ENCODE assay signal across 1 cellular context in the genomic region with DNA sequence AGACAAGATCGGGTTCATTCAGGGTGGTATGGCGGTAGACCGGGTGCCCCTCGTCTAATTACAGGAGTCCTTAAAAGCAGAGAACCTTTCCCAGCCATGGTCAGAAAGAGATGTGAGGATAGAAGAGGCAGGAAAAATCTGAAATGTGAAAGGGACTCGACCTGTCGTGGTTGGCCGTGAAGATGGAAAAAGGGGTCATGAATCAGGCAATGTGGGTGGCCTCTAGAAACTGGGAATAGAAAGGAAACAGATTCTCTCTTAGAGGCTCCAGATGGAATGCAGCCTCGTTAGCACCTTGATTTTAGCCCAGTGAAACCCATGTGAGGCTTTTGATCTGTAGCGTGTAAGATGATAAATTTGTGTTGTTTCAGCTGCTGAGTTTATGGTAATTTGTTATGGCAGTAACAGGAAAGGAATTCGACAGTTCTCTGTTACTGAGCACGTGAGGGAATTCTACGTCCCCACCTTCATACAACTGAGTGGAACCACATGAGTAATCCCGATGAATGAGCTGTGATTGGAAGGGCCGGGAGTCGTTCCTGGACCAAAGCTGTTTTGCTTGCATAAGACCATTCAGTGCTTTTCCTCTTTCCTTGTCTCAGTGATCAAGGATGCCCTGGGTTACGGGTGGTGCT.
TF ChIP-seq lines count a peak whose summit lies in the region.

No MANE protein-coding gene starts in this region.

TF ChIP-seq in HEK293, 187 proteins besides CTCF, POLR2A, EP300 and RAD21 (continued from another document and continues in another):
- TF ChIP-seq, protein P1, sequence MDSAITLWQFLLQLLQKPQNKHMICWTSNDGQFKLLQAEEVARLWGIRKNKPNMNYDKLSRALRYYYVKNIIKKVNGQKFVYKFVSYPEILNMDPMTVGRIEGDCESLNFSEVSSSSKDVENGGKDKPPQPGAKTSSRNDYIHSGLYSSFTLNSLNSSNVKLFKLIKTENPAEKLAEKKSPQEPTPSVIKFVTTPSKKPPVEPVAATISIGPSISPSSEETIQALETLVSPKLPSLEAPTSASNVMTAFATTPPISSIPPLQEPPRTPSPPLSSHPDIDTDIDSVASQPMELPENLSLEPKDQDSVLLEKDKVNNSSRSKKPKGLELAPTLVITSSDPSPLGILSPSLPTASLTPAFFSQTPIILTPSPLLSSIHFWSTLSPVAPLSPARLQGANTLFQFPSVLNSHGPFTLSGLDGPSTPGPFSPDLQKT (IDR thresholded peaks at IDR 0.05; ENCODE audit: borderline replicate concordance, low read depth, low read length) = no peak
- TF ChIP-seq ZNF335 (tag by site-specific recombination; conservative IDR thresholded peaks at IDR 0.05) = peak; percentile 76
- peak; percentile 52; the same call in 1 of the 2 replicates for TF ChIP-seq BCL11A (tag by site-specific recombination; IDR thresholded peaks at IDR 0.05; ENCODE audit: low read depth)
- peak; percentile 61 for TF ChIP-seq ZNF629 (tag by site-specific recombination; IDR thresholded peaks at IDR 0.05)
- TF ChIP-seq ZFP37 (tag by site-specific recombination; IDR thresholded peaks at IDR 0.05) = no peak
- TF ChIP-seq KLF10 (tag by site-specific recombination; IDR thresholded peaks at IDR 0.05) = no peak
- TF ChIP-seq HOXD13 (CRISPR knock-in tag; IDR thresholded peaks at IDR 0.05; ENCODE audit: borderline replicate concordance) = no peak
- peak; percentile 28; the same call in 1 of the 2 replicates for TF ChIP-seq ZBTB17 (tag by site-specific recombination; IDR thresholded peaks at IDR 0.05)
- no peak for TF ChIP-seq ZEB2 (tag by site-specific recombination; IDR thresholded peaks at IDR 0.05)
- TF ChIP-seq RBAK (tag by site-specific recombination; IDR thresholded peaks at IDR 0.05) = no peak
- no peak for TF ChIP-seq ZNF223 (tag by site-specific recombination; IDR thresholded peaks at IDR 0.05)
- TF ChIP-seq PRDM6 (tag by site-specific recombination; IDR thresholded peaks at IDR 0.05) = no peak
- TF ChIP-seq ZNF792 (tag by site-specific recombination; IDR thresholded peaks at IDR 0.05) = no peak
- TF ChIP-seq ZNF544 (tag by site-specific recombination; IDR thresholded peaks at IDR 0.05) = no peak
- TF ChIP-seq SETDB1 (IDR thresholded peaks at IDR 0.05; ENCODE audit: insufficient read length, low read length) = no peak
- 0 out of 2 replicates have a peak, but pooled peaks have one; percentile 28 for TF ChIP-seq WT1 (tag by site-specific recombination; IDR thresholded peaks at IDR 0.05)
- TF ChIP-seq ZNF2 (tag by site-specific recombination; IDR thresholded peaks at IDR 0.05) = no peak
- TF ChIP-seq, protein P2, sequence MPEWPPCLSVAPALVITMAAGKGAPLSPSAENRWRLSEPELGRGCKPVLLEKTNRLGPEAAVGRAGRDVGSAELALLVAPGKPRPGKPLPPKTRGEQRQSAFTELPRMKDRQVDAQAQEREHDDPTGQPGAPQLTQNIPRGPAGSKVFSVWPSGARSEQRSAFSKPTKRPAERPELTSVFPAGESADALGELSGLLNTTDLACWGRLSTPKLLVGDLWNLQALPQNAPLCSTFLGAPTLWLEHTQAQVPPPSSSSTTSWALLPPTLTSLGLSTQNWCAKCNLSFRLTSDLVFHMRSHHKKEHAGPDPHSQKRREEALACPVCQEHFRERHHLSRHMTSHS (tag by site-specific recombination; IDR thresholded peaks at IDR 0.05) = no peak
- TF ChIP-seq SP2 (tag by site-specific recombination; IDR thresholded peaks at IDR 0.05) = peak; percentile 44
- no peak for TF ChIP-seq ZNF48 (tag by site-specific recombination; IDR thresholded peaks at IDR 0.05)
- peak; percentile 41; the same call in 1 of the 2 replicates for TF ChIP-seq ZNF600 (tag by site-specific recombination; IDR thresholded peaks at IDR 0.05)
- TF ChIP-seq ZBTB48 (tag by site-specific recombination; IDR thresholded peaks at IDR 0.05) = no peak
- TF ChIP-seq ZNF501 (tag by site-specific recombination; IDR thresholded peaks at IDR 0.05) = no peak
- TF ChIP-seq ZNF571 (tag by site-specific recombination; IDR thresholded peaks at IDR 0.05) = no peak
- TF ChIP-seq ZNF112 (tag by site-specific recombination; IDR thresholded peaks at IDR 0.05) = no peak
- TF ChIP-seq ZNF138 (tag by site-specific recombination; IDR thresholded peaks at IDR 0.05; ENCODE audit: borderline replicate concordance) = no peak
- TF ChIP-seq ZNF18 (tag by site-specific recombination; IDR thresholded peaks at IDR 0.05) = no peak
- TF ChIP-seq ZNF549 (tag by site-specific recombination; IDR thresholded peaks at IDR 0.05) = no peak
- no peak for TF ChIP-seq TRIM28 (IDR thresholded peaks at IDR 0.05; ENCODE audit: borderline replicate concordance, low read length)
- no peak for TF ChIP-seq YY1 (tag by site-specific recombination; IDR thresholded peaks at IDR 0.05)
- no peak for TF ChIP-seq ZSCAN18 (tag by site-specific recombination; IDR thresholded peaks at IDR 0.05)
- no peak for TF ChIP-seq ZNF670 (tag by site-specific recombination; IDR thresholded peaks at IDR 0.05; ENCODE audit: low read depth)
- TF ChIP-seq KLF1 (tag by site-specific recombination; IDR thresholded peaks at IDR 0.05) = 0 out of 2 replicates have a peak, but pooled peaks have one; percentile 25
- no peak for TF ChIP-seq BCL6B (tag by site-specific recombination; IDR thresholded peaks at IDR 0.05)
- TF ChIP-seq GLIS1 (tag by site-specific recombination; IDR thresholded peaks at IDR 0.05) = peak; percentile 48
- TF ChIP-seq ZNF24 (tag by site-specific recombination; IDR thresholded peaks at IDR 0.05) = peak; percentile 73; the same call in 1 of the 2 replicates
- TF ChIP-seq ZNF366 (tag by site-specific recombination; conservative IDR thresholded peaks at IDR 0.05) = peak; percentile 64
- no peak for TF ChIP-seq ZNF664 (tag by site-specific recombination; IDR thresholded peaks at IDR 0.05)
- no peak for TF ChIP-seq EGR2 (tag by site-specific recombination; IDR thresholded peaks at IDR 0.05; ENCODE audit: low read depth)
- no peak for TF ChIP-seq ZNF654 (tag by site-specific recombination; IDR thresholded peaks at IDR 0.05; ENCODE audit: low read depth)
- TF ChIP-seq ZNF560 (tag by site-specific recombination; IDR thresholded peaks at IDR 0.05; ENCODE audit: borderline replicate concordance) = no peak
- TF ChIP-seq, protein P3, sequence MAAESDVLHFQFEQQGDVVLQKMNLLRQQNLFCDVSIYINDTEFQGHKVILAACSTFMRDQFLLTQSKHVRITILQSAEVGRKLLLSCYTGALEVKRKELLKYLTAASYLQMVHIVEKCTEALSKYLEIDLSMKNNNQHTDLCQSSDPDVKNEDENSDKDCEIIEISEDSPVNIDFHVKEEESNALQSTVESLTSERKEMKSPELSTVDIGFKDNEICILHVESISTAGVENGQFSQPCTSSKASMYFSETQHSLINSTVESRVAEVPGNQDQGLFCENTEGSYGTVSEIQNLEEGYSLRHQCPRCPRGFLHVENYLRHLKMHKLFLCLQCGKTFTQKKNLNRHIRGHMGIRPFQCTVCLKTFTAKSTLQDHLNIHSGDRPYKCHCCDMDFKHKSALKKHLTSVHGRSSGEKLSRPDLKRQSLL (tag by site-specific recombination; IDR thresholded peaks at IDR 0.05) = no peak
- TF ChIP-seq, protein P4, sequence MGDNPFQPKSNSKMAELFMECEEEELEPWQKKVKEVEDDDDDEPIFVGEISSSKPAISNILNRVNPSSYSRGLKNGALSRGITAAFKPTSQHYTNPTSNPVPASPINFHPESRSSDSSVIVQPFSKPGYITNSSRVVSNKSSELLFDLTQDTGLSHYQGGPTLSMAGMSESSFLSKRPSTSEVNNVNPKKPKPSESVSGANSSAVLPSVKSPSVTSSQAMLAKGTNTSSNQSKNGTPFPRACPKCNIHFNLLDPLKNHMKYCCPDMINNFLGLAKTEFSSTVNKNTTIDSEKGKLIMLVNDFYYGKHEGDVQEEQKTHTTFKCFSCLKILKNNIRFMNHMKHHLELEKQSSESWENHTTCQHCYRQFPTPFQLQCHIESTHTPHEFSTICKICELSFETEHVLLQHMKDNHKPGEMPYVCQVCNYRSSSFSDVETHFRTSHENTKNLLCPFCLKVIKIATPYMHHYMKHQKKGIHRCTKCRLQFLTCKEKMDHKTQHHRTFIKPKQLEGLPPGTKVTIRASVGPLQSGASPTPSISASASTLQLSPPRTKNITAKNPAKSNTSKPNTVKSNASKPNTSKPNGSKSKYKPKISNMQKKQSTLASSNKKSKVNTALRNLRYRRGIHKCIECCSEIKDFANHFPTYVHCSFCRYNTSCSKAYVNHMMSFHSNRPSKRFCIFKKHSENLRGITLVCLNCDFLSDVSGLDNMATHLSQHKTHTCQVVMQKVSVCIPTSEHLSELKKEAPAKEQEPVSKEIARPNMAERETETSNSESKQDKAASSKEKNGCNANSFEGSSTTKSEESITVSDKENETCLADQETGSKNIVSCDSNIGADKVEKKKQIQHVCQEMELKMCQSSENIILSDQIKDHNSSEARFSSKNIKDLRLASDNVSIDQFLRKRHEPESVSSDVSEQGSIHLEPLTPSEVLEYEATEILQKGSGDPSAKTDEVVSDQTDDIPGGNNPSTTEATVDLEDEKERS (tag by site-specific recombination; IDR thresholded peaks at IDR 0.05) = no peak
- 0 out of 2 replicates have a peak, but pooled peaks have one; percentile 18 for TF ChIP-seq ZFP69B (tag by site-specific recombination; IDR thresholded peaks at IDR 0.05)
- no peak for TF ChIP-seq ZNF221 (tag by site-specific recombination; IDR thresholded peaks at IDR 0.05; ENCODE audit: borderline replicate concordance)
